25 cellular contexts compared by ENCODE assay signal in genomic region chr1:40743860-40744259, GRCh38. TPM values are rescaled to one million over a fixed set of nuclear protein-coding genes. Genes with fewer than 3 reads are reported as not detected.
DNase-seq lines count a peak whose midpoint lies in the region; ATAC-seq, FAIRE-seq and TF ChIP-seq lines count a peak whose summit lies in the region.
"Had no signal": no experiment of that assay in that cellular context is flagged by ENCODE, and none has a peak within 500 bp of the region (broad histone marks: within the 10 kb centered on the region; RNA-seq: fewer than 3 reads in every experiment).

No MANE protein-coding gene starts in this region.

- H2AFZ ChIP-seq in HepG2 (ENCODE audit: low read length), result no peak overlapping the region

- no peak overlapping the region for H3K4me3 Mint-ChIP-seq in activated CD4-positive, alpha-beta memory T cell treated with anti-CD3 and anti-CD28 coated beads for 36 hours
- no peak overlapping the region for H3K4me3 Mint-ChIP-seq in activated CD4-positive, alpha-beta memory T cell treated with anti-CD3 and anti-CD28 coated beads, Interleukin-2, amount 10 ng/mL, durations not matched to agents 7 days and 5 days
- H3K4me3 Mint-ChIP-seq in stimulated activated naive CD8-positive, alpha-beta T cell treated with anti-CD3 and anti-CD28 coated beads, Interleukin-15, Interleukin-2, amounts not matched to agents 100 ng/mL and 50 ng/mL, for 24 hours, result no peak overlapping the region
- H3K4me3 Mint-ChIP-seq in stimulated activated naive CD8-positive, alpha-beta T cell treated with anti-CD3 and anti-CD28 coated beads, Interleukin-15, amount 100 ng/mL, for 72 hours, result no peak overlapping the region
- no peak overlapping the region for H3K4me3 Mint-ChIP-seq in stimulated activated naive B cell treated with anti-CD40 and anti-IgM and Interleukin-4, amounts not matched to agents 10 μg/mL and 1 μg/mL and 100 μg/mL, for 72 hours
- H3K4me3 Mint-ChIP-seq: CD4-positive, alpha-beta memory T cell; H9; IgD-negative memory B cell had no signal

- no peaks in the 10 kb centered on the region for H3K27me3 Mint-ChIP-seq in activated CD4-positive, alpha-beta memory T cell treated with anti-CD3 and anti-CD28 coated beads for 36 hours
- H3K27me3 Mint-ChIP-seq in activated CD4-positive, alpha-beta memory T cell treated with anti-CD3 and anti-CD28 coated beads, Interleukin-2, amount 10 ng/mL, durations not matched to agents 7 days and 5 days, result no peaks in the 10 kb centered on the region
- no peaks in the 10 kb centered on the region for H3K27me3 Mint-ChIP-seq in stimulated activated naive CD8-positive, alpha-beta T cell treated with anti-CD3 and anti-CD28 coated beads, Interleukin-15, Interleukin-2, amounts not matched to agents 100 ng/mL and 50 ng/mL, for 24 hours
- no peaks in the 10 kb centered on the region for H3K27me3 Mint-ChIP-seq in stimulated activated naive CD8-positive, alpha-beta T cell treated with anti-CD3 and anti-CD28 coated beads, Interleukin-15, amount 100 ng/mL, for 72 hours
- no peaks in the 10 kb centered on the region for H3K27me3 Mint-ChIP-seq in stimulated activated naive B cell treated with anti-CD40 and anti-IgM and Interleukin-4, amounts not matched to agents 10 μg/mL and 1 μg/mL and 100 μg/mL, for 72 hours
- H3K27me3 Mint-ChIP-seq: CD4-positive, alpha-beta memory T cell; IgD-negative memory B cell had no signal

- no peak overlapping the region for H3K4me2 ChIP-seq in HepG2 (ENCODE audit: low read depth, low read length)
- H3K4me2 ChIP-seq: BLaER1 treated with 17β-estradiol and CSF1 and Interleukin-3, amounts not matched to agents 10 nM and 100 nM had no signal

- TF ChIP-seq EP300 in HepG2 (IDR thresholded peaks at IDR 0.05; ENCODE audit: low read depth in 2 of 2, low read length in 2 of 2) (no peak), HepG2 (CRISPR knock-in tag; IDR thresholded peaks at IDR 0.05; ENCODE audit: borderline replicate concordance) (no peak)

- CTCF ChIA-PET in activated CD4-positive, alpha-beta memory T cell treated with anti-CD3 and anti-CD28 coated beads for 36 hours (lab: Charles Lee), result interaction anchor here (1.1 kb wide), 1 partner anchor 207 kb away, joined by 3 read pairs; no protein-coding TSS in a partner anchor
- CTCF ChIA-PET in activated CD4-positive, alpha-beta memory T cell treated with anti-CD3 and anti-CD28 coated beads, Interleukin-2, amount 10 ng/mL, durations not matched to agents 7 days and 5 days (lab: Charles Lee), result interaction anchor here (1.1 to 1.3 kb wide), 2 partner anchors 11 to 21 kb away, joined by 3 to 4 read pairs; no protein-coding TSS in a partner anchor
- CTCF ChIA-PET in HepG2 (lab: Yijun Ruan, JAX; ENCODE audit: low intra/inter-chr PET ratio, low total read pairs), result no interaction called here

- H3K27ac Mint-ChIP-seq in activated CD4-positive, alpha-beta memory T cell treated with anti-CD3 and anti-CD28 coated beads for 36 hours, result peak overlapping the region; percentile 34
- no peak overlapping the region for H3K27ac Mint-ChIP-seq in activated CD4-positive, alpha-beta memory T cell treated with anti-CD3 and anti-CD28 coated beads, Interleukin-2, amount 10 ng/mL, durations not matched to agents 7 days and 5 days
- peak overlapping the region; percentile 27 for H3K27ac Mint-ChIP-seq in stimulated activated naive CD8-positive, alpha-beta T cell treated with anti-CD3 and anti-CD28 coated beads, Interleukin-15, Interleukin-2, amounts not matched to agents 100 ng/mL and 50 ng/mL, for 24 hours
- no peak overlapping the region for H3K27ac Mint-ChIP-seq in stimulated activated naive CD8-positive, alpha-beta T cell treated with anti-CD3 and anti-CD28 coated beads, Interleukin-15, amount 100 ng/mL, for 72 hours
- H3K27ac Mint-ChIP-seq in stimulated activated naive B cell treated with anti-CD40 and anti-IgM and Interleukin-4, amounts not matched to agents 10 μg/mL and 1 μg/mL and 100 μg/mL, for 72 hours, result peak overlapping the region; percentile 15
- H3K27ac Mint-ChIP-seq: H9 had no signal

- H3K27me3 ChIP-seq in HepG2 (ENCODE audit: control insufficient read depth in 1 of 2, insufficient read depth in 2 of 2, low read length in 2 of 2), result no peaks in the 10 kb centered on the region
- no peaks in the 10 kb centered on the region for H3K27me3 ChIP-seq in esophagus squamous epithelium
- H3K27me3 ChIP-seq: BLaER1 treated with 17β-estradiol and CSF1 and Interleukin-3, amounts not matched to agents 10 nM and 100 nM had no signal

- DNase-seq in activated CD4-positive, alpha-beta memory T cell treated with anti-CD3 and anti-CD28 coated beads for 36 hours, result no peak
- no peak for DNase-seq in activated CD4-positive, alpha-beta memory T cell treated with anti-CD3 and anti-CD28 coated beads, Interleukin-2, amount 10 ng/mL, durations not matched to agents 7 days and 5 days
- DNase-seq in stimulated activated naive CD8-positive, alpha-beta T cell treated with anti-CD3 and anti-CD28 coated beads, Interleukin-15, amount 100 ng/mL, for 72 hours, result no peak
- DNase-seq in HepG2 (ENCODE audit: low spot score), result no peak
- DNase-seq in stimulated activated naive B cell treated with anti-CD40 and anti-IgM and Interleukin-4, amounts not matched to agents 10 μg/mL and 1 μg/mL and 100 μg/mL, for 72 hours, result no peak
- no peak for DNase-seq in esophagus squamous epithelium (lab: John Stamatoyannopoulos, UW)
- DNase-seq: 8988T; Caco-2; CD4-positive, alpha-beta memory T cell; DMS 273 treated with DMSO at 0.1 percent for 48 hours; DMS79 treated with DMSO at 0.1 percent for 48 hours; H9; MV-4-11; NCI-H1105 treated with DMSO at 0.1 percent for 48 hours; NCI-H1694; NCI-H2081 treated with DMSO at 0.1 percent for 48 hours; NCI-H2171 treated with DMSO at 0.1 percent for 48 hours; NCI-H446; NCI-H526 had no signal

- FAIRE-seq in HepG2 (lab: Jason Lieb, UNC), result no peak
- FAIRE-seq: RCC 7860 had no signal

- peaks cover 44% of the 10 kb centered on the region for H3K36me3 Mint-ChIP-seq in activated CD4-positive, alpha-beta memory T cell treated with anti-CD3 and anti-CD28 coated beads for 36 hours
- H3K36me3 Mint-ChIP-seq in activated CD4-positive, alpha-beta memory T cell treated with anti-CD3 and anti-CD28 coated beads, Interleukin-2, amount 10 ng/mL, durations not matched to agents 7 days and 5 days (ENCODE audit: low read depth), result peaks cover 82% of the 10 kb centered on the region
- H3K36me3 Mint-ChIP-seq in stimulated activated naive CD8-positive, alpha-beta T cell treated with anti-CD3 and anti-CD28 coated beads, Interleukin-15, Interleukin-2, amounts not matched to agents 100 ng/mL and 50 ng/mL, for 24 hours (ENCODE audit: low read depth), result peaks cover 83% of the 10 kb centered on the region
- H3K36me3 Mint-ChIP-seq in stimulated activated naive B cell treated with anti-CD40 and anti-IgM and Interleukin-4, amounts not matched to agents 10 μg/mL and 1 μg/mL and 100 μg/mL, for 72 hours, result peaks cover 42 to 78% of the 10 kb centered on the region in 2 donors

- H3K9ac ChIP-seq in HepG2 (ENCODE audit: insufficient read depth, low read depth, low read length), result no peak overlapping the region
- H3K9ac ChIP-seq: BLaER1 treated with 17β-estradiol and CSF1 and Interleukin-3, amounts not matched to agents 10 nM and 100 nM had no signal

- no peak overlapping the region for H3K4me3 ChIP-seq in HepG2 (replicated peaks in 1 of 3; ENCODE audit: insufficient read depth in 1 of 3, low read depth in 2 of 3, low read length in 3 of 3)
- no peak overlapping the region for H3K4me3 ChIP-seq in esophagus squamous epithelium
- H3K4me3 ChIP-seq: BLaER1 treated with 17β-estradiol and CSF1 and Interleukin-3, amounts not matched to agents 10 nM and 100 nM had no signal

- H3K4me1 Mint-ChIP-seq in activated CD4-positive, alpha-beta memory T cell treated with anti-CD3 and anti-CD28 coated beads for 36 hours (ENCODE audit: low read depth), result peaks cover 55% of the 10 kb centered on the region
- peaks cover 37% of the 10 kb centered on the region for H3K4me1 Mint-ChIP-seq in activated CD4-positive, alpha-beta memory T cell treated with anti-CD3 and anti-CD28 coated beads, Interleukin-2, amount 10 ng/mL, durations not matched to agents 7 days and 5 days
- peaks cover 55% of the 10 kb centered on the region for H3K4me1 Mint-ChIP-seq in stimulated activated naive CD8-positive, alpha-beta T cell treated with anti-CD3 and anti-CD28 coated beads, Interleukin-15, Interleukin-2, amounts not matched to agents 100 ng/mL and 50 ng/mL, for 24 hours (ENCODE audit: low read depth)
- H3K4me1 Mint-ChIP-seq in stimulated activated naive CD8-positive, alpha-beta T cell treated with anti-CD3 and anti-CD28 coated beads, Interleukin-15, amount 100 ng/mL, for 72 hours, result peaks cover 56% of the 10 kb centered on the region
- H3K4me1 Mint-ChIP-seq in stimulated activated naive B cell treated with anti-CD40 and anti-IgM and Interleukin-4, amounts not matched to agents 10 μg/mL and 1 μg/mL and 100 μg/mL, for 72 hours, result peaks cover 25 to 58% of the 10 kb centered on the region in 2 donors

- H3K27ac ChIP-seq in HepG2 (ENCODE audit: extremely low read length, insufficient read depth, low read length), result no peak overlapping the region
- H3K27ac ChIP-seq in esophagus squamous epithelium, result no peak overlapping the region
- H3K27ac ChIP-seq: BLaER1 treated with 17β-estradiol and CSF1 and Interleukin-3, amounts not matched to agents 10 nM and 100 nM had no signal

- H3K36me3 ChIP-seq in HepG2 (replicated peaks in 1 of 2; ENCODE audit: control insufficient read depth in 1 of 2, insufficient read depth in 2 of 2, low read length in 2 of 2), result peaks cover 16 to 81% of the 10 kb centered on the region in 2 experiments
- peaks cover 4 to 94% (median 9%) of the 10 kb centered on the region in 3 donors for H3K36me3 ChIP-seq in esophagus squamous epithelium

- intact Hi-C loops in activated CD4-positive, alpha-beta memory T cell treated with anti-CD3 and anti-CD28 coated beads for 36 hours (cut with micrococcal nuclease), result loop anchor here (2.0 to 5.0 kb wide), 2 partner anchors 51 to 117 kb away; no protein-coding TSS in a partner anchor
- intact Hi-C loops in HepG2 (cut with micrococcal nuclease; ENCODE audit: unreplicated experiment), result no loop called here
- intact Hi-C loops in esophagus squamous epithelium (cut with DNase I), result no loop called here

- TF ChIP-seq POLR2A in HepG2 (IDR thresholded peaks at IDR 0.05; ENCODE audit: insufficient read depth in 1 of 2, low read depth in 2 of 2, low read length in 2 of 2) (no peak), esophagus squamous epithelium (IDR thresholded peaks at IDR 0.05) (no peak)

- no peak for ATAC-seq in stimulated activated naive CD8-positive, alpha-beta T cell treated with anti-CD3 and anti-CD28 coated beads, Interleukin-15, amount 100 ng/mL, for 72 hours
- ATAC-seq in HepG2, result no peak
- no peak for ATAC-seq in stimulated activated naive B cell treated with anti-CD40 and anti-IgM and Interleukin-4, amounts not matched to agents 10 μg/mL and 1 μg/mL and 100 μg/mL, for 72 hours (replicated peaks)
- no peak for ATAC-seq in HG02798 (IDR thresholded peaks at IDR 0.05; ENCODE audit: poor library complexity, unreplicated experiment)

- no peaks in the 10 kb centered on the region for H4K20me1 ChIP-seq in HepG2 (ENCODE audit: insufficient read depth, low read length)

- peaks cover 39% of the 10 kb centered on the region for H3K4me1 ChIP-seq in HepG2 (ENCODE audit: insufficient read depth, low read length)
- peaks cover 0 to 44% (median 0%) of the 10 kb centered on the region in 3 donors for H3K4me1 ChIP-seq in esophagus squamous epithelium
- H3K4me1 ChIP-seq: Caco-2 had no signal

- H3K9me3 Mint-ChIP-seq in activated CD4-positive, alpha-beta memory T cell treated with anti-CD3 and anti-CD28 coated beads for 36 hours, result no peaks in the 10 kb centered on the region
- H3K9me3 Mint-ChIP-seq in activated CD4-positive, alpha-beta memory T cell treated with anti-CD3 and anti-CD28 coated beads, Interleukin-2, amount 10 ng/mL, durations not matched to agents 7 days and 5 days, result no peaks in the 10 kb centered on the region
- H3K9me3 Mint-ChIP-seq in stimulated activated naive CD8-positive, alpha-beta T cell treated with anti-CD3 and anti-CD28 coated beads, Interleukin-15, Interleukin-2, amounts not matched to agents 100 ng/mL and 50 ng/mL, for 24 hours, result no peaks in the 10 kb centered on the region
- H3K9me3 Mint-ChIP-seq in stimulated activated naive CD8-positive, alpha-beta T cell treated with anti-CD3 and anti-CD28 coated beads, Interleukin-15, amount 100 ng/mL, for 72 hours, result no peaks in the 10 kb centered on the region
- H3K9me3 Mint-ChIP-seq in stimulated activated naive B cell treated with anti-CD40 and anti-IgM and Interleukin-4, amounts not matched to agents 10 μg/mL and 1 μg/mL and 100 μg/mL, for 72 hours, result no peaks in the 10 kb centered on the region
- H3K9me3 Mint-ChIP-seq: CD4-positive, alpha-beta memory T cell; H9; IgD-negative memory B cell had no signal

- TF ChIP-seq RAD21 in HepG2 (CRISPR knock-in tag; IDR thresholded peaks at IDR 0.05), result no peak

- H3K9me3 ChIP-seq in HepG2 (ENCODE audit: low read length) (no peaks in the 10 kb centered on the region), esophagus squamous epithelium (no peaks in the 10 kb centered on the region)
- H3K9me3 ChIP-seq: BLaER1 treated with 17β-estradiol and CSF1 and Interleukin-3, amounts not matched to agents 10 nM and 100 nM; Caco-2 had no signal

- peaks cover 36% of the 10 kb centered on the region for H3K79me2 ChIP-seq in HepG2 (ENCODE audit: insufficient read depth, low read length)

- in situ Hi-C loops in HepG2 (cut with HindIII; ENCODE audit: extremely low pct_ligation_motif_present, low pct_unique_long_range_greater_than_20kb), result no loop called here

- no peak for TF ChIP-seq CTCF in HepG2 (CRISPR knock-in tag; IDR thresholded peaks at IDR 0.05)
- TF ChIP-seq CTCF in esophagus squamous epithelium (IDR thresholded peaks at IDR 0.05), result no peak

- POLR2A ChIA-PET in activated CD4-positive, alpha-beta memory T cell treated with anti-CD3 and anti-CD28 coated beads for 36 hours (lab: Charles Lee), result no interaction called here
- POLR2A ChIA-PET in activated CD4-positive, alpha-beta memory T cell treated with anti-CD3 and anti-CD28 coated beads, Interleukin-2, amount 10 ng/mL, durations not matched to agents 7 days and 5 days (lab: Charles Lee), result no interaction called here
- POLR2A ChIA-PET in HepG2 (lab: Yijun Ruan, JAX), result interaction anchor here (1.1 to 1.6 kb wide), 2 partner anchors 52 to 79 kb away, joined by 3 read pairs; partner anchors contain the start of genes NFYC and RIMS3

- no TSS peak for BruUV-seq in HepG2 (replicated peaks; lab: Mats Ljungman, UMichigan)

- WGBS in HepG2 (ENCODE audit: low lambda C conversion rate), result 89% methylated on average over 1 of the region's 3 CpGs
- 88 to 100% methylated on average over 1 to 3 of the region's 3 CpGs for WGBS in esophagus squamous epithelium, 2 donors

RNA-seq across cellular contexts. Expression of gene KCNQ4, which starts 39.7 kb away (rescaled TPM):
- under 1 TPM; 0.45 to 0.53 TPM for total RNA-seq in activated CD4-positive, alpha-beta memory T cell treated with anti-CD3 and anti-CD28 coated beads for 36 hours
- total RNA-seq in activated CD4-positive, alpha-beta memory T cell treated with anti-CD3 and anti-CD28 coated beads, Interleukin-2, amount 10 ng/mL, durations not matched to agents 7 days and 5 days, result under 1 TPM; 0.45 to 0.60 TPM
- total RNA-seq in HepG2 (2016; rRNA removed; fragmentation: Illumina TruSeq; extraction: Trizol) (0.02 TPM in 1 of 2 replicates, not detected in the other), esophagus squamous epithelium (1 to 10 TPM in 1 of 4 donors, under 1 TPM in 3; 0.50 to 2.1 (median 0.81) TPM)
- not detected in 2 replicates for total RNA-seq in HepG2 (2016; cell fraction: cytosol; rRNA removed; fragmentation: Illumina TruSeq; extraction: Trizol; ENCODE audit: low read depth)
- total RNA-seq in HepG2 (2016; cell fraction: insoluble cytoplasmic fraction; rRNA removed; fragmentation: Illumina TruSeq; extraction: Trizol), result not detected in 2 replicates
- total RNA-seq in HepG2 (2016; cell fraction: membrane; rRNA removed; fragmentation: Illumina TruSeq; extraction: Trizol), result not detected in 2 replicates
- not detected in 2 replicates for total RNA-seq in HepG2 (2016; cell fraction: nucleus; rRNA removed; fragmentation: Illumina TruSeq; extraction: Trizol)
- polyA plus RNA-seq in HepG2 (2011; rRNA removed), result 0.03 and 0.09 TPM in 2 replicates
- polyA plus RNA-seq in HepG2 (2011; cell fraction: cytosol; rRNA removed), result 0.03 and 0.05 TPM in 2 replicates
- polyA plus RNA-seq in HepG2 (2011; cell fraction: nucleus; rRNA removed), result 0.40 and 0.48 TPM in 2 replicates
- polyA plus RNA-seq in HepG2 (2012), result 0.04 and 0.12 TPM in 2 replicates
- polyA plus RNA-seq in HepG2 (2016; cell fraction: cytosol; fragmentation: Illumina TruSeq; extraction: Trizol; ENCODE audit: low read depth), result not detected in 2 replicates
- not detected in 2 replicates for polyA plus RNA-seq in HepG2 (2016; cell fraction: insoluble cytoplasmic fraction; fragmentation: Illumina TruSeq; extraction: Trizol; ENCODE audit: low read depth)
- 0.06 TPM in 1 of 2 replicates, not detected in the other for polyA plus RNA-seq in HepG2 (2016; cell fraction: membrane; fragmentation: Illumina TruSeq; extraction: Trizol; ENCODE audit: low read depth)
- 0.19 and 0.45 TPM in 2 replicates for polyA plus RNA-seq in HepG2 (2016; cell fraction: nucleus; fragmentation: Illumina TruSeq; extraction: Trizol; ENCODE audit: insufficient read depth, low read depth)
- 0.08 and 0.12 TPM in 2 replicates for polyA minus RNA-seq in HepG2 (2011; rRNA and poly(A)+ RNA removed; ENCODE audit: low replicate concordance)
- not detected in 2 replicates for polyA minus RNA-seq in HepG2 (2011; cell fraction: cytosol; rRNA and poly(A)+ RNA removed)
- polyA minus RNA-seq in HepG2 (2011; cell fraction: nucleus; rRNA and poly(A)+ RNA removed), result not detected in 2 replicates
- total RNA-seq: M059J had no signal
- polyA plus RNA-seq: IgD-negative memory B cell had no signal

RNA-seq across cellular contexts. Expression of gene NFYC, which starts 52.4 kb away (rescaled TPM):
- 10 to 100 TPM; 52.6 to 61.7 TPM for total RNA-seq in activated CD4-positive, alpha-beta memory T cell treated with anti-CD3 and anti-CD28 coated beads for 36 hours
- 10 to 100 TPM; 78.7 to 84.1 TPM for total RNA-seq in activated CD4-positive, alpha-beta memory T cell treated with anti-CD3 and anti-CD28 coated beads, Interleukin-2, amount 10 ng/mL, durations not matched to agents 7 days and 5 days
- total RNA-seq in HepG2 (2016; rRNA removed; fragmentation: Illumina TruSeq; extraction: Trizol) (33.9 and 41.3 TPM in 2 replicates), esophagus squamous epithelium (10 to 100 TPM; 39.9 to 43.3 (median 41.8) TPM)
- 25.9 and 26.3 TPM in 2 replicates for total RNA-seq in HepG2 (2016; cell fraction: cytosol; rRNA removed; fragmentation: Illumina TruSeq; extraction: Trizol; ENCODE audit: low read depth)
- total RNA-seq in HepG2 (2016; cell fraction: insoluble cytoplasmic fraction; rRNA removed; fragmentation: Illumina TruSeq; extraction: Trizol), result 33.9 and 40.9 TPM in 2 replicates
- 39.1 and 40.3 TPM in 2 replicates for total RNA-seq in HepG2 (2016; cell fraction: membrane; rRNA removed; fragmentation: Illumina TruSeq; extraction: Trizol)
- 32.4 and 36.8 TPM in 2 replicates for total RNA-seq in HepG2 (2016; cell fraction: nucleus; rRNA removed; fragmentation: Illumina TruSeq; extraction: Trizol)
- 69.6 and 73.7 TPM in 2 replicates for polyA plus RNA-seq in HepG2 (2011; rRNA removed)
- 53.5 and 68.5 TPM in 2 replicates for polyA plus RNA-seq in HepG2 (2011; cell fraction: cytosol; rRNA removed)
- polyA plus RNA-seq in HepG2 (2011; cell fraction: nucleus; rRNA removed), result 81.8 and 103 TPM in 2 replicates
- 34.0 and 34.2 TPM in 2 replicates for polyA plus RNA-seq in HepG2 (2012)
- 36.8 and 37.1 TPM in 2 replicates for polyA plus RNA-seq in HepG2 (2016; cell fraction: cytosol; fragmentation: Illumina TruSeq; extraction: Trizol; ENCODE audit: low read depth)
- polyA plus RNA-seq in HepG2 (2016; cell fraction: insoluble cytoplasmic fraction; fragmentation: Illumina TruSeq; extraction: Trizol; ENCODE audit: low read depth), result 67.3 and 76.9 TPM in 2 replicates
- polyA plus RNA-seq in HepG2 (2016; cell fraction: membrane; fragmentation: Illumina TruSeq; extraction: Trizol; ENCODE audit: low read depth), result 46.4 and 53.8 TPM in 2 replicates
- 88.2 and 99.1 TPM in 2 replicates for polyA plus RNA-seq in HepG2 (2016; cell fraction: nucleus; fragmentation: Illumina TruSeq; extraction: Trizol; ENCODE audit: insufficient read depth, low read depth)
- 97.3 and 101 TPM in 2 replicates for polyA minus RNA-seq in HepG2 (2011; rRNA and poly(A)+ RNA removed; ENCODE audit: low replicate concordance)
- polyA minus RNA-seq in HepG2 (2011; cell fraction: cytosol; rRNA and poly(A)+ RNA removed), result 34.4 and 38.4 TPM in 2 replicates
- polyA minus RNA-seq in HepG2 (2011; cell fraction: nucleus; rRNA and poly(A)+ RNA removed), result 57.3 and 58.2 TPM in 2 replicates

Comparison
In these comparisons a context has a peak if more than half of its experiments do, and no peak if none do; other contexts are left out.
1. H3K27ac Mint-ChIP-seq: peak in activated CD4-positive, alpha-beta memory T cell treated with anti-CD3 and anti-CD28 coated beads for 36 hours (single experiment), stimulated activated naive CD8-positive, alpha-beta T cell treated with anti-CD3 and anti-CD28 coated beads, Interleukin-15, Interleukin-2, amounts not matched to agents 100 ng/mL and 50 ng/mL, for 24 hours (single experiment) and stimulated activated naive B cell treated with anti-CD40 and anti-IgM and Interleukin-4, amounts not matched to agents 10 μg/mL and 1 μg/mL and 100 μg/mL, for 72 hours (single experiment); none in activated CD4-positive, alpha-beta memory T cell treated with anti-CD3 and anti-CD28 coated beads, Interleukin-2, amount 10 ng/mL, durations not matched to agents 7 days and 5 days (single experiment) and stimulated activated naive CD8-positive, alpha-beta T cell treated with anti-CD3 and anti-CD28 coated beads, Interleukin-15, amount 100 ng/mL, for 72 hours (0 of 2).